In the genomic region with DNA sequence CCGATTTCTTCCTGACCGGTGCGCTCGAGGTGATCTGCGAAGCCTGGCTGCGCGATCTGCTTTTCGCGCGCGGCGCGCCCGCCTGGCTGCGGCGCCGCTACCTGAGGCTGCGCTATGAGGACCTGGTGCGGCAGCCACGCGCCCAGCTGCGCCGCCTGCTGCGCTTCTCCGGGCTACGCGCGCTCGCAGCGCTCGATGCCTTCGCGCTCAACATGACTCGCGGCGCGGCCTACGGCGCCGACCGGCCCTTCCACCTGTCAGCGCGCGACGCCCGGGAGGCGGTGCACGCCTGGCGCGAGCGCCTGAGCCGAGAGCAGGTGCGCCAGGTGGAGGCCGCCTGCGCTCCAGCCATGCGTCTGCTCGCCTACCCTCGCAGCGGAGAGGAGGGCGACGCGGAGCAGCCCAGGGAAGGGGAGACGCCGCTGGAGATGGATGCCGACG, we compare ENCODE assay signal across 1 cellular context.
TF ChIP-seq lines count a peak whose summit lies in the region.

No MANE protein-coding gene starts in this region.

TF ChIP-seq in H1, 55 proteins besides CTCF, POLR2A, EP300 and RAD21 (continued from another document):
- TF ChIP-seq, protein P1, sequence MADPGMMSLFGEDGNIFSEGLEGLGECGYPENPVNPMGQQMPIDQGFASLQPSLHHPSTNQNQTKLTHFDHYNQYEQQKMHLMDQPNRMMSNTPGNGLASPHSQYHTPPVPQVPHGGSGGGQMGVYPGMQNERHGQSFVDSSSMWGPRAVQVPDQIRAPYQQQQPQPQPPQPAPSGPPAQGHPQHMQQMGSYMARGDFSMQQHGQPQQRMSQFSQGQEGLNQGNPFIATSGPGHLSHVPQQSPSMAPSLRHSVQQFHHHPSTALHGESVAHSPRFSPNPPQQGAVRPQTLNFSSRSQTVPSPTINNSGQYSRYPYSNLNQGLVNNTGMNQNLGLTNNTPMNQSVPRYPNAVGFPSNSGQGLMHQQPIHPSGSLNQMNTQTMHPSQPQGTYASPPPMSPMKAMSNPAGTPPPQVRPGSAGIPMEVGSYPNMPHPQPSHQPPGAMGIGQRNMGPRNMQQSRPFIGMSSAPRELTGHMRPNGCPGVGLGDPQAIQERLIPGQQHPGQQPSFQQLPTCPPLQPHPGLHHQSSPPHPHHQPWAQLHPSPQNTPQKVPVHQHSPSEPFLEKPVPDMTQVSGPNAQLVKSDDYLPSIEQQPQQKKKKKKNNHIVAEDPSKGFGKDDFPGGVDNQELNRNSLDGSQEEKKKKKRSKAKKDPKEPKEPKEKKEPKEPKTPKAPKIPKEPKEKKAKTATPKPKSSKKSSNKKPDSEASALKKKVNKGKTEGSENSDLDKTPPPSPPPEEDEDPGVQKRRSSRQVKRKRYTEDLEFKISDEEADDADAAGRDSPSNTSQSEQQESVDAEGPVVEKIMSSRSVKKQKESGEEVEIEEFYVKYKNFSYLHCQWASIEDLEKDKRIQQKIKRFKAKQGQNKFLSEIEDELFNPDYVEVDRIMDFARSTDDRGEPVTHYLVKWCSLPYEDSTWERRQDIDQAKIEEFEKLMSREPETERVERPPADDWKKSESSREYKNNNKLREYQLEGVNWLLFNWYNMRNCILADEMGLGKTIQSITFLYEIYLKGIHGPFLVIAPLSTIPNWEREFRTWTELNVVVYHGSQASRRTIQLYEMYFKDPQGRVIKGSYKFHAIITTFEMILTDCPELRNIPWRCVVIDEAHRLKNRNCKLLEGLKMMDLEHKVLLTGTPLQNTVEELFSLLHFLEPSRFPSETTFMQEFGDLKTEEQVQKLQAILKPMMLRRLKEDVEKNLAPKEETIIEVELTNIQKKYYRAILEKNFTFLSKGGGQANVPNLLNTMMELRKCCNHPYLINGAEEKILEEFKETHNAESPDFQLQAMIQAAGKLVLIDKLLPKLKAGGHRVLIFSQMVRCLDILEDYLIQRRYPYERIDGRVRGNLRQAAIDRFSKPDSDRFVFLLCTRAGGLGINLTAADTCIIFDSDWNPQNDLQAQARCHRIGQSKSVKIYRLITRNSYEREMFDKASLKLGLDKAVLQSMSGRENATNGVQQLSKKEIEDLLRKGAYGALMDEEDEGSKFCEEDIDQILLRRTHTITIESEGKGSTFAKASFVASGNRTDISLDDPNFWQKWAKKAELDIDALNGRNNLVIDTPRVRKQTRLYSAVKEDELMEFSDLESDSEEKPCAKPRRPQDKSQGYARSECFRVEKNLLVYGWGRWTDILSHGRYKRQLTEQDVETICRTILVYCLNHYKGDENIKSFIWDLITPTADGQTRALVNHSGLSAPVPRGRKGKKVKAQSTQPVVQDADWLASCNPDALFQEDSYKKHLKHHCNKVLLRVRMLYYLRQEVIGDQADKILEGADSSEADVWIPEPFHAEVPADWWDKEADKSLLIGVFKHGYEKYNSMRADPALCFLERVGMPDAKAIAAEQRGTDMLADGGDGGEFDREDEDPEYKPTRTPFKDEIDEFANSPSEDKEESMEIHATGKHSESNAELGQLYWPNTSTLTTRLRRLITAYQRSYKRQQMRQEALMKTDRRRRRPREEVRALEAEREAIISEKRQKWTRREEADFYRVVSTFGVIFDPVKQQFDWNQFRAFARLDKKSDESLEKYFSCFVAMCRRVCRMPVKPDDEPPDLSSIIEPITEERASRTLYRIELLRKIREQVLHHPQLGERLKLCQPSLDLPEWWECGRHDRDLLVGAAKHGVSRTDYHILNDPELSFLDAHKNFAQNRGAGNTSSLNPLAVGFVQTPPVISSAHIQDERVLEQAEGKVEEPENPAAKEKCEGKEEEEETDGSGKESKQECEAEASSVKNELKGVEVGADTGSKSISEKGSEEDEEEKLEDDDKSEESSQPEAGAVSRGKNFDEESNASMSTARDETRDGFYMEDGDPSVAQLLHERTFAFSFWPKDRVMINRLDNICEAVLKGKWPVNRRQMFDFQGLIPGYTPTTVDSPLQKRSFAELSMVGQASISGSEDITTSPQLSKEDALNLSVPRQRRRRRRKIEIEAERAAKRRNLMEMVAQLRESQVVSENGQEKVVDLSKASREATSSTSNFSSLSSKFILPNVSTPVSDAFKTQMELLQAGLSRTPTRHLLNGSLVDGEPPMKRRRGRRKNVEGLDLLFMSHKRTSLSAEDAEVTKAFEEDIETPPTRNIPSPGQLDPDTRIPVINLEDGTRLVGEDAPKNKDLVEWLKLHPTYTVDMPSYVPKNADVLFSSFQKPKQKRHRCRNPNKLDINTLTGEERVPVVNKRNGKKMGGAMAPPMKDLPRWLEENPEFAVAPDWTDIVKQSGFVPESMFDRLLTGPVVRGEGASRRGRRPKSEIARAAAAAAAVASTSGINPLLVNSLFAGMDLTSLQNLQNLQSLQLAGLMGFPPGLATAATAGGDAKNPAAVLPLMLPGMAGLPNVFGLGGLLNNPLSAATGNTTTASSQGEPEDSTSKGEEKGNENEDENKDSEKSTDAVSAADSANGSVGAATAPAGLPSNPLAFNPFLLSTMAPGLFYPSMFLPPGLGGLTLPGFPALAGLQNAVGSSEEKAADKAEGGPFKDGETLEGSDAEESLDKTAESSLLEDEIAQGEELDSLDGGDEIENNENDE (IDR thresholded peaks at IDR 0.05; ENCODE audit: insufficient replicate concordance, low read length) = no peak
- TF ChIP-seq, protein P2, sequence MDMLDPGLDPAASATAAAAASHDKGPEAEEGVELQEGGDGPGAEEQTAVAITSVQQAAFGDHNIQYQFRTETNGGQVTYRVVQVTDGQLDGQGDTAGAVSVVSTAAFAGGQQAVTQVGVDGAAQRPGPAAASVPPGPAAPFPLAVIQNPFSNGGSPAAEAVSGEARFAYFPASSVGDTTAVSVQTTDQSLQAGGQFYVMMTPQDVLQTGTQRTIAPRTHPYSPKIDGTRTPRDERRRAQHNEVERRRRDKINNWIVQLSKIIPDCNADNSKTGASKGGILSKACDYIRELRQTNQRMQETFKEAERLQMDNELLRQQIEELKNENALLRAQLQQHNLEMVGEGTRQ (IDR thresholded peaks at IDR 0.05; ENCODE audit: low read length) = no peak
- no peak for TF ChIP-seq KDM5A (IDR thresholded peaks at IDR 0.05; ENCODE audit: low read length)
- no peak for TF ChIP-seq FOSL1 (IDR thresholded peaks at IDR 0.05; ENCODE audit: insufficient read depth, low read depth, low read length)
- no peak for TF ChIP-seq SIX5 (IDR thresholded peaks at IDR 0.05; ENCODE audit: low read depth, low read length)
- no peak for TF ChIP-seq SRF (IDR thresholded peaks at IDR 0.05; ENCODE audit: low read depth, low read length)
- TF ChIP-seq MAFK (IDR thresholded peaks at IDR 0.05; ENCODE audit: low read depth, low read length) = no peak
- no peak for TF ChIP-seq TAF7 (optimal IDR thresholded peaks at IDR 0.05; ENCODE audit: borderline replicate concordance, low read depth, low read length)
- TF ChIP-seq YY1 (IDR thresholded peaks at IDR 0.05; ENCODE audit: low read depth, low read length) = no peak
- TF ChIP-seq, protein P3, sequence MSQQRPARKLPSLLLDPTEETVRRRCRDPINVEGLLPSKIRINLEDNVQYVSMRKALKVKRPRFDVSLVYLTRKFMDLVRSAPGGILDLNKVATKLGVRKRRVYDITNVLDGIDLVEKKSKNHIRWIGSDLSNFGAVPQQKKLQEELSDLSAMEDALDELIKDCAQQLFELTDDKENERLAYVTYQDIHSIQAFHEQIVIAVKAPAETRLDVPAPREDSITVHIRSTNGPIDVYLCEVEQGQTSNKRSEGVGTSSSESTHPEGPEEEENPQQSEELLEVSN (IDR thresholded peaks at IDR 0.05) = peak; percentile 78
- TF ChIP-seq PHF8 (conservative IDR thresholded peaks at IDR 0.05; ENCODE audit: low read depth, low read length) = 0 out of 2 replicates have a peak, but pooled peaks have one; percentile 15
- no peak for TF ChIP-seq SP2 (IDR thresholded peaks at IDR 0.05; ENCODE audit: low read length)
- TF ChIP-seq KDM4A (IDR thresholded peaks at IDR 0.05; ENCODE audit: low read depth, low read length, severe bottlenecking) = peak; percentile 54
- no peak for TF ChIP-seq RFX5 (IDR thresholded peaks at IDR 0.05; ENCODE audit: borderline replicate concordance, low read depth, low read length)
- TF ChIP-seq, protein P4, sequence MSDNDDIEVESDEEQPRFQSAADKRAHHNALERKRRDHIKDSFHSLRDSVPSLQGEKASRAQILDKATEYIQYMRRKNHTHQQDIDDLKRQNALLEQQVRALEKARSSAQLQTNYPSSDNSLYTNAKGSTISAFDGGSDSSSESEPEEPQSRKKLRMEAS (IDR thresholded peaks at IDR 0.05) = peak; percentile 84
- no peak for TF ChIP-seq GTF2F1 (IDR thresholded peaks at IDR 0.05; ENCODE audit: borderline replicate concordance, low read depth, low read length)
